2 cellular contexts compared by ENCODE assay signal in genomic region chr13:70142658-70143057, GRCh38. TPM values are rescaled to one million over a fixed set of nuclear protein-coding genes. Genes with fewer than 3 reads are reported as not detected.
"Had no signal": no experiment of that assay in that cellular context is flagged by ENCODE, and none has a peak within 500 bp of the region (broad histone marks: within the 10 kb centered on the region; RNA-seq: fewer than 3 reads in every experiment).

No MANE protein-coding gene starts in this region.

RNA-seq across cellular contexts. Expression of gene KLHL1, which starts 34.4 kb away (rescaled TPM):
- total RNA-seq: G401 had no signal

RNA-seq across cellular contexts. Expression of gene ATXN8OS, which starts 35.0 kb away (rescaled TPM):
- total RNA-seq: G401, GM12878 had no signal
